Comparison of ENCODE assay signal across 14 cellular contexts in the genomic region with DNA sequence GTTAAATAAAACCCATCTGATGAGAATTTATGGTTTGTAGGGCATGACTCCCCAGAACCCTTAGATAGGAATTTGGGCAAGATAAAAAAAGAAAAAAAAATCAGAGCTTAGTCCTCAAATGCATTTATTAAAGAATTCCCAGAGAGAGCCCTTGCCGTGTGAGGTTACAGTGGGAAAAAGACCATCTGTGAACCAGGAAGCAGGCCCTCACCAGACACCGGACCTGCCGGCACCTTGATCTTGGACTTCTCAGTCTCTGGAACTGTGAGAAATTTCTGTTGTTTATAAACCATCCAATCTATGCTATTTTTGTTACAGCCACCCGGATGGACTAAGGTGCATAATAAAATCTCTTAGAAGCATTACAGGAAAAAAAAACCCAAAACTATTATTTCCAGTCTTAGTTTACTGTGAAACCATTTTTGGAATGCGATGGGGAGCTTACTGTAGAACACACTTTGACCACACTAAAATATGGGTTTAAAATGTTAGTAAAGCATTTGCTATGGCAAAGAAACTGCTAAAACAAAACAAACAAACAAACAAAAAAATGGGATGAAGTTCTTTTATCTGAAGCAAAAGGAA.
DNase-seq lines count a peak whose midpoint lies in the region; ATAC-seq and TF ChIP-seq lines count a peak whose summit lies in the region.
"Had no signal": no experiment of that assay in that cellular context is flagged by ENCODE, and none has a peak within 500 bp of the region (broad histone marks: within the 10 kb centered on the region; RNA-seq: fewer than 3 reads in every experiment).

No MANE protein-coding gene starts in this region.

- H3K4me2 ChIP-seq in IMR-90 (ENCODE audit: low read depth, low read length): no peak overlapping the region
- H3K4me2 ChIP-seq in MM.1S (ENCODE audit: low read depth, low read length): no peak overlapping the region

- no peaks in the 10 kb centered on the region for H3F3A ChIP-seq in MM.1S (ENCODE audit: insufficient read depth, low read length)

- dilution Hi-C loops in IMR-90 (cut with HindIII; ENCODE audit: low sequenced_read_pairs, unreplicated experiment): no loop called here

- H4K8ac ChIP-seq in IMR-90 (ENCODE audit: low read depth in 2 of 2, low read length in 2 of 2): no peak overlapping the region

- no peak overlapping the region for H2AK5ac ChIP-seq in IMR-90 (ENCODE audit: low read depth, low read length)

- intact Hi-C loops in IMR-90 (cut with micrococcal nuclease): no loop called here

- ATAC-seq in IMR-90 (ENCODE audit: low read depth) (no peak), GM21825 (IDR thresholded peaks at IDR 0.05; ENCODE audit: unreplicated experiment) (no peak), GM18505 (IDR thresholded peaks at IDR 0.05; ENCODE audit: unreplicated experiment) (no peak)
- ATAC-seq: SK-N-SH treated with all-trans-retinoic acid at 6 μM for 48 hours had no signal

- no peak for TF ChIP-seq RAD21 in IMR-90 (IDR thresholded peaks at IDR 0.05; ENCODE audit: low read length)

- WGBS in IMR-90 (ENCODE audit: extremely low coverage in 2 of 2, insufficient read length in 1 of 2), 2 experiments: no CpG with 5 or more reads among the region's 5 CpGs

- no peak overlapping the region for H3K14ac ChIP-seq in IMR-90 (replicated peaks; ENCODE audit: low read depth, low read length)

- no peak overlapping the region for H3K4me3 ChIP-seq in IMR-90 (ENCODE audit: insufficient read depth, low read depth, low read length)
- no peak overlapping the region for H3K4me3 ChIP-seq in MM.1S (ENCODE audit: low read length)

- POLR2A ChIA-PET in IMR-90 (lab: Charles Lee; ENCODE audit: unreplicated experiment): no interaction called here

- H3K23ac ChIP-seq in IMR-90 (ENCODE audit: low read depth, low read length): no peak overlapping the region

- no peak overlapping the region for H2BK120ac ChIP-seq in IMR-90 (ENCODE audit: low read depth, low read length)

- no peak overlapping the region for H2BK15ac ChIP-seq in IMR-90 (ENCODE audit: low read depth, low read length)

- H2AK9ac ChIP-seq in IMR-90 (replicated peaks; ENCODE audit: low read depth, low read length, poor library complexity): no peak overlapping the region

- H3K79me2 ChIP-seq in MM.1S (ENCODE audit: low read length): no peaks in the 10 kb centered on the region

- no peak for TF ChIP-seq CTCF in IMR-90 (conservative IDR thresholded peaks at IDR 0.05; ENCODE audit: low read depth, low read length)
- no peak for TF ChIP-seq CTCF in MM.1S (IDR thresholded peaks at IDR 0.05; ENCODE audit: low read length)

- H3K79me1 ChIP-seq in IMR-90 (ENCODE audit: low read depth in 1 of 2, low read length in 2 of 2): no peaks in the 10 kb centered on the region

- H3K9me3 ChIP-seq in IMR-90 (ENCODE audit: control insufficient read depth, insufficient read depth, low read length) (no peaks in the 10 kb centered on the region), MM.1S (replicated peaks; ENCODE audit: insufficient read depth, low read length) (no peaks in the 10 kb centered on the region)

- H4K20me1 ChIP-seq in IMR-90 (ENCODE audit: insufficient read depth, low read length) (no peaks in the 10 kb centered on the region), MM.1S (ENCODE audit: insufficient read depth, low read length) (no peaks in the 10 kb centered on the region)

- no peaks in the 10 kb centered on the region for H3K36me3 ChIP-seq in IMR-90 (ENCODE audit: control insufficient read depth, insufficient read depth, low read length)
- no peaks in the 10 kb centered on the region for H3K36me3 ChIP-seq in MM.1S (replicated peaks; ENCODE audit: insufficient read depth, low read length)

- no peak overlapping the region for H2BK20ac ChIP-seq in IMR-90 (ENCODE audit: low read depth, low read length)

- H4K5ac ChIP-seq in IMR-90 (ENCODE audit: low read depth, low read length): no peak overlapping the region

- no peak overlapping the region for H3K27ac ChIP-seq in IMR-90 (ENCODE audit: insufficient read depth, low read length)
- no peak overlapping the region for H3K27ac ChIP-seq in MM.1S (ENCODE audit: low read length)

- no peaks in the 10 kb centered on the region for H3K4me1 ChIP-seq in IMR-90 (ENCODE audit: control insufficient read depth, insufficient read depth, low read length)
- no peaks in the 10 kb centered on the region for H3K4me1 ChIP-seq in MM.1S (ENCODE audit: low read length)

- in situ Hi-C loops in IMR-90 (cut with MboI; ENCODE audit: low sequenced_read_pairs): no loop called here

- no peak overlapping the region for H3K18ac ChIP-seq in IMR-90 (ENCODE audit: low read depth, low read length)

- DNase-seq in EH (ENCODE audit: low read depth): peak; percentile 57
- no peak for DNase-seq in IMR-90
- DNase-seq in dedifferentiated amniotic fluid mesenchymal stem cell (ENCODE audit: extremely low spot score): peak; percentile 45
- peak; percentile 36 for DNase-seq in myocyte (ENCODE audit: low read depth)
- DNase-seq in NCI-H1417 (lab: John Stamatoyannopoulos, UW): no peak
- DNase-seq in MM.1S: no peak
- DNase-seq: C1 segment of cervical spinal cord, NCI-H187 treated with DMSO at 0.1 percent for 48 hours, NCI-H446, NCI-H69, SHP77 had no signal

- no peaks in the 10 kb centered on the region for H3K27me3 ChIP-seq in IMR-90 (ENCODE audit: control insufficient read depth, insufficient read depth, low read length)
- H3K27me3 ChIP-seq in MM.1S (replicated peaks; ENCODE audit: insufficient read depth, low read length): no peaks in the 10 kb centered on the region

- no peak overlapping the region for H3K56ac ChIP-seq in IMR-90 (ENCODE audit: extremely low read depth, insufficient read depth, low read length)

- CTCF ChIA-PET in IMR-90 (lab: Yijun Ruan, JAX): interaction anchor here (0.6 to 1.5 kb wide), 8 partner anchors 10 to 275 kb away, joined by 3 to 8 read pairs (median 4); no protein-coding TSS in a partner anchor

- H3K9me2 ChIP-seq in MM.1S (replicated peaks; ENCODE audit: insufficient read depth, low read length): no peaks in the 10 kb centered on the region

- BruUV-seq in IMR-90 (replicated peaks; lab: Mats Ljungman, UMichigan): no TSS peak

- H2AFZ ChIP-seq in IMR-90 (replicated peaks; ENCODE audit: low read length, poor library complexity): peak overlapping the region; percentile 54
- H2AFZ ChIP-seq in MM.1S (ENCODE audit: low read length): no peak overlapping the region

- H2BK5ac ChIP-seq in IMR-90 (ENCODE audit: low read depth, low read length, poor library complexity, severe bottlenecking): no peak overlapping the region

- no peak overlapping the region for H4K91ac ChIP-seq in IMR-90 (ENCODE audit: insufficient read depth, low read depth, low read length)

- H3K9me1 ChIP-seq in IMR-90 (ENCODE audit: insufficient read depth, low read length): no peaks in the 10 kb centered on the region

- H3K4ac ChIP-seq in IMR-90 (ENCODE audit: low read depth, low read length): no peak overlapping the region

- no peak for TF ChIP-seq POLR2A in IMR-90 (IDR thresholded peaks at IDR 0.05; ENCODE audit: low read depth, low read length)
- TF ChIP-seq POLR2A in GM18505 (IDR thresholded peaks at IDR 0.05; ENCODE audit: borderline replicate concordance, extremely low read depth, insufficient read depth, insufficient read length): no peak

- no peak overlapping the region for H3K9ac ChIP-seq in IMR-90 (ENCODE audit: low read depth, low read length)
- H3K9ac ChIP-seq in MM.1S (ENCODE audit: low read length): no peak overlapping the region

TF ChIP-seq in IMR-90, 13 proteins besides CTCF, POLR2A, EP300 and RAD21:
- TF ChIP-seq FOS (IDR thresholded peaks at IDR 0.05; ENCODE audit: low read depth, low read length) (no peak), NFE2L2 (IDR thresholded peaks at IDR 0.05; ENCODE audit: low read depth, low read length) (no peak), RFX5 (IDR thresholded peaks at IDR 0.05; ENCODE audit: low read depth, low read length) (no peak), SMC3 (IDR thresholded peaks at IDR 0.05; ENCODE audit: low read depth, low read length) (no peak), CHD1 (IDR thresholded peaks at IDR 0.05; ENCODE audit: low read depth, low read length) (no peak)
- TF ChIP-seq, protein P1, sequence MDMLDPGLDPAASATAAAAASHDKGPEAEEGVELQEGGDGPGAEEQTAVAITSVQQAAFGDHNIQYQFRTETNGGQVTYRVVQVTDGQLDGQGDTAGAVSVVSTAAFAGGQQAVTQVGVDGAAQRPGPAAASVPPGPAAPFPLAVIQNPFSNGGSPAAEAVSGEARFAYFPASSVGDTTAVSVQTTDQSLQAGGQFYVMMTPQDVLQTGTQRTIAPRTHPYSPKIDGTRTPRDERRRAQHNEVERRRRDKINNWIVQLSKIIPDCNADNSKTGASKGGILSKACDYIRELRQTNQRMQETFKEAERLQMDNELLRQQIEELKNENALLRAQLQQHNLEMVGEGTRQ (IDR thresholded peaks at IDR 0.05; ENCODE audit: low read depth, low read length): no peak
TF ChIP-seq in IMR-90: peak in this region for 0.

Comparison
In these comparisons a context has a peak if more than half of its experiments do, and no peak if none do; other contexts are left out.
1. DNase-seq: peak in EH (single experiment), dedifferentiated amniotic fluid mesenchymal stem cell (single experiment) and myocyte (single experiment); none in IMR-90 (single experiment), NCI-H1417 (0 of 3) and MM.1S (single experiment).